ENCODE assay signal across 8 cellular contexts in the genomic region with DNA sequence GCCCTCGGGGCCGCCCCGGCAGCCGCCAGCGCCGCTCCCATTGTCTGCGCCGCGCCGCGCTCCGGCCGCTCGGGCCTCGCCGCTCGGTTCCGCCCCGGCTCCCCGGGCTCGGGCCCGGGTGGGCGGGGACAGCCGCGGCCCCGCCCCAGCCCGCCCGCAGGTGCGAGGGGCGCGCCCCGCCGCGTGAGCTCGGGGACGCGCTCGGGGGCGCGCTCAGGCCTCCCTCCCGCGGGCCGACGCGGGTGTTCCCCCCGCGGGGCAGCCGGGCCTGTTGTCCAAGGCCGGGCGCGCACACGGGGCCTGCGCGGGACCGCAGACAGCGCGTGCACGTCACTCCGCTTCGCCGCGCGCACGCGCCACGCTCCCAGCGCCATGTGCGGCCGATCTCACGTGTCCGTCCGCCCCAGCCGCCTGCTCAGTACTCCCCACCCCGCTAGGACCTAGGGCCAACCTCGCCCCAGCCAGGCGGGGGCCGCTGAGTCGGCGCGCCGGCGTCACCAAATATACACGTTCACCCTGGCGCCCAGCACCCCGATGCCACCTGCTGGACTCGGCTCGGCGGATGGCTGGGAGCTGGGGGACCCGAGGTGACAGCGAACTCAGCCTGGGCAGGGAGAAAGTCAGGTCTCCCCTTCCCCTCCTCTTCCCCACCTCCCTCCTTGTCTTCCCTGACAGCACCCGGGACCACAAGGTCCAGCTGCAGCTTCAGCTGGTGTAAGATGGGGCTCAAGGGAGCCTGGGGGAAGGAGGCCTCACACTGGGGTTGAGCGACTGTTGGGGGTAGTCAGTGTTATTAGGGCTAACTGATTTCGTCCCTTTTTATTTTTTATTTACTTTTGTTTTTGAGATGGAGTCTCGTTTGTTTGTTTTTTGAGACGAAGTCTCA. TPM values are rescaled to one million over a fixed set of nuclear protein-coding genes. Genes with fewer than 3 reads are reported as not detected.
DNase-seq lines count a peak whose midpoint lies in the region; TF ChIP-seq lines count a peak whose summit lies in the region.

No MANE protein-coding gene starts in this region.

- H3K4me1 ChIP-seq in NT2/D1 (ENCODE audit: insufficient read depth, insufficient read length) = peaks cover 27% of the 10 kb centered on the region

- peak overlapping the region; percentile 83 for H3K27ac ChIP-seq in epithelial cell of prostate

- DNase-seq in DMS 273 (lab: John Stamatoyannopoulos, UW; ENCODE audit: unreplicated experiment) (peak; percentile 98), GM20000 (ENCODE audit: low spot score) (peak; percentile 99), HS-27A (ENCODE audit: low read depth) (peak; percentile 43), NT2/D1 (ENCODE audit: low read depth, low spot score) (peak; percentile 82), activated T-cell treated with anti-CD3 and anti-CD28 coated beads for 1 hour (ENCODE audit: low read depth) (peak; percentile 66), epithelial cell of prostate (ENCODE audit: low read depth, low spot score) (peak; percentile 72), mucosa of gallbladder (ENCODE audit: low spot score) (peak; percentile 89)
- DNase-seq in stimulated activated CD8-positive, alpha-beta memory T cell treated with anti-CD3 and anti-CD28 coated beads, Interleukin-7, amount 100 ng/mL, for 1 hour (ENCODE audit: low read depth in 2 of 2) = peak; percentile 60 to 62

- H3K27me3 ChIP-seq in NT2/D1 (ENCODE audit: insufficient read depth, insufficient read length) = no peaks in the 10 kb centered on the region

- no peaks in the 10 kb centered on the region for H3K9me3 ChIP-seq in NT2/D1 (ENCODE audit: insufficient read depth, low read length)

- H3K36me3 ChIP-seq in NT2/D1 (ENCODE audit: insufficient read depth, insufficient read length, low read length) = peaks cover 16% of the 10 kb centered on the region

- TF ChIP-seq CTCF in GM20000 (IDR thresholded peaks at IDR 0.05; ENCODE audit: extremely low read depth, missing control alignments) = no peak

- H3K4me3 ChIP-seq in NT2/D1 (ENCODE audit: insufficient read length, low read depth) = peak overlapping the region; percentile 92

- peak overlapping the region; percentile 97 for H3K9ac ChIP-seq in NT2/D1 (ENCODE audit: insufficient read length, low read depth)

RNA-seq across cellular contexts. Expression of a gene that starts 14.3 kb away (rescaled TPM):
- 26.5 TPM for total RNA-seq in mucosa of gallbladder

RNA-seq across cellular contexts. Expression of a gene that starts 28.3 kb away (rescaled TPM):
- 50.7 TPM for total RNA-seq in mucosa of gallbladder

RNA-seq across cellular contexts. Expression of a gene that starts 59.7 kb away (rescaled TPM):
- total RNA-seq in mucosa of gallbladder = not detected

Comparison
In these comparisons a context has a peak if more than half of its experiments do, and no peak if none do; other contexts are left out.
1. Peak in every context shown above with its lines: DNase-seq, H3K4me3 ChIP-seq and H3K27ac ChIP-seq.
2. DNase-seq: peak in every context shown above with its lines; median percentile 99 in GM20000; 98 in DMS 273; 89 in mucosa of gallbladder; 82 in NT2/D1; 72 in epithelial cell of prostate; 66 in activated T-cell treated with anti-CD3 and anti-CD28 coated beads for 1 hour; 61 in stimulated activated CD8-positive, alpha-beta memory T cell treated with anti-CD3 and anti-CD28 coated beads, Interleukin-7, amount 100 ng/mL, for 1 hour; 43 in HS-27A.